1 cellular context compared by ENCODE assay signal in the genomic region with DNA sequence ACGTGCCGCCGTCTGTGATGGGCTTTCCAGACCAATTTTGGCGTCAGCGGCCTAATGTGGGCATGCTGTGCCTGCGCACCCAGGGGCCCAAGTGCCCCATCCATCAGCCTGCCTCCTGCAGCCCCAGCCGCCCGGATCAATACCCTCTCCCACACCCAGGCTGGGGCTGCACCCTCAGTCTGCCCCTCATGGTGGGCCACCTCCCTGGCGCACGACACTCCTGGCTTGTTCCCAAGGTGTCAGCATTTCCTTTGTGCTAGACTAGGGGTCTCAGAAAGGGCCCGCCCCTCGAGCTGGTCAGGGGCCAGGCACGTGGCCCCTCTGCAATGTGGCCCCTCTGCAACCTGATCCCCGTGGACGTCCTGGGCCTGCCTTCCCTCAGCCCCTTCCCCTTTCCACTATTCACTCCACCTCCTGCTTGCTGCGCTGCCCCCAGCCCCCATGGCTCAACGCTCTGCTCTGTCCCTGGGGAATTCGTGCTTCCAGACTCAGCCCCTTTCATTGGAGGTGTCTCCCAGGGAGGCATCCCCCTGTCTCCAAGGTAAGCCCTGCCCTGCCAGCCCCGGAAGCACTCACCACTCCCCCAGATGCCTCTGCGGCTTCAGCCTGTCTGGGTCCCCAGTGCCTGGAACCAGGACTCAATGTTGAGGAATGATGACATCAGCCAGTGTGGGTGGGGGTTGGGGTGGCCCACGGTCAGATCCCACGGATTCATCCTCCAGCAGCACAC.
TF ChIP-seq lines count a peak whose summit lies in the region.

No MANE protein-coding gene starts in this region.

TF ChIP-seq in K562, 482 proteins besides CTCF, POLR2A, EP300 and RAD21 (continued from another document):
- TF ChIP-seq, protein P1, sequence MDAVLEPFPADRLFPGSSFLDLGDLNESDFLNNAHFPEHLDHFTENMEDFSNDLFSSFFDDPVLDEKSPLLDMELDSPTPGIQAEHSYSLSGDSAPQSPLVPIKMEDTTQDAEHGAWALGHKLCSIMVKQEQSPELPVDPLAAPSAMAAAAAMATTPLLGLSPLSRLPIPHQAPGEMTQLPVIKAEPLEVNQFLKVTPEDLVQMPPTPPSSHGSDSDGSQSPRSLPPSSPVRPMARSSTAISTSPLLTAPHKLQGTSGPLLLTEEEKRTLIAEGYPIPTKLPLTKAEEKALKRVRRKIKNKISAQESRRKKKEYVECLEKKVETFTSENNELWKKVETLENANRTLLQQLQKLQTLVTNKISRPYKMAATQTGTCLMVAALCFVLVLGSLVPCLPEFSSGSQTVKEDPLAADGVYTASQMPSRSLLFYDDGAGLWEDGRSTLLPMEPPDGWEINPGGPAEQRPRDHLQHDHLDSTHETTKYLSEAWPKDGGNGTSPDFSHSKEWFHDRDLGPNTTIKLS (IDR thresholded peaks at IDR 0.05; ENCODE audit: borderline replicate concordance, low read depth), result no peak
- TF ChIP-seq ZNF444 (CRISPR knock-in tag; IDR thresholded peaks at IDR 0.05) (no peak), NR2C2 (CRISPR knock-in tag; IDR thresholded peaks at IDR 0.05) (no peak), NR2C2 (tag; IDR thresholded peaks at IDR 0.05) (no peak), POLR3A (IDR thresholded peaks at IDR 0.05; ENCODE audit: borderline replicate concordance, extremely low read depth, insufficient read depth, insufficient read length) (no peak), ATF7 (IDR thresholded peaks at IDR 0.05) (0 out of 2 replicates have a peak, but pooled peaks have one; percentile 20), STAT5B (CRISPR knock-in tag; IDR thresholded peaks at IDR 0.05) (no peak), ESRRA (IDR thresholded peaks at IDR 0.05; ENCODE audit: borderline replicate concordance, low read depth) (no peak), ZNF212 (CRISPR knock-in tag; IDR thresholded peaks at IDR 0.05) (no peak), ZBTB8A (IDR thresholded peaks at IDR 0.05; ENCODE audit: partially characterized antibody) (no peak)
- TF ChIP-seq, protein P2, sequence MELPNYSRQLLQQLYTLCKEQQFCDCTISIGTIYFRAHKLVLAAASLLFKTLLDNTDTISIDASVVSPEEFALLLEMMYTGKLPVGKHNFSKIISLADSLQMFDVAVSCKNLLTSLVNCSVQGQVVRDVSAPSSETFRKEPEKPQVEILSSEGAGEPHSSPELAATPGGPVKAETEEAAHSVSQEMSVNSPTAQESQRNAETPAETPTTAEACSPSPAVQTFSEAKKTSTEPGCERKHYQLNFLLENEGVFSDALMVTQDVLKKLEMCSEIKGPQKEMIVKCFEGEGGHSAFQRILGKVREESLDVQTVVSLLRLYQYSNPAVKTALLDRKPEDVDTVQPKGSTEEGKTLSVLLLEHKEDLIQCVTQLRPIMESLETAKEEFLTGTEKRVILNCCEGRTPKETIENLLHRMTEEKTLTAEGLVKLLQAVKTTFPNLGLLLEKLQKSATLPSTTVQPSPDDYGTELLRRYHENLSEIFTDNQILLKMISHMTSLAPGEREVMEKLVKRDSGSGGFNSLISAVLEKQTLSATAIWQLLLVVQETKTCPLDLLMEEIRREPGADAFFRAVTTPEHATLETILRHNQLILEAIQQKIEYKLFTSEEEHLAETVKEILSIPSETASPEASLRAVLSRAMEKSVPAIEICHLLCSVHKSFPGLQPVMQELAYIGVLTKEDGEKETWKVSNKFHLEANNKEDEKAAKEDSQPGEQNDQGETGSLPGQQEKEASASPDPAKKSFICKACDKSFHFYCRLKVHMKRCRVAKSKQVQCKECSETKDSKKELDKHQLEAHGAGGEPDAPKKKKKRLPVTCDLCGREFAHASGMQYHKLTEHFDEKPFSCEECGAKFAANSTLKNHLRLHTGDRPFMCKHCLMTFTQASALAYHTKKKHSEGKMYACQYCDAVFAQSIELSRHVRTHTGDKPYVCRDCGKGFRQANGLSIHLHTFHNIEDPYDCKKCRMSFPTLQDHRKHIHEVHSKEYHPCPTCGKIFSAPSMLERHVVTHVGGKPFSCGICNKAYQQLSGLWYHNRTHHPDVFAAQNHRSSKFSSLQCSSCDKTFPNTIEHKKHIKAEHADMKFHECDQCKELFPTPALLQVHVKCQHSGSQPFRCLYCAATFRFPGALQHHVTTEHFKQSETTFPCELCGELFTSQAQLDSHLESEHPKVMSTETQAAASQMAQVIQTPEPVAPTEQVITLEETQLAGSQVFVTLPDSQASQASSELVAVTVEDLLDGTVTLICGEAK (IDR thresholded peaks at IDR 0.05), result no peak
- TF ChIP-seq, protein P2 (CRISPR knock-in tag; IDR thresholded peaks at IDR 0.05), result no peak
- TF ChIP-seq, protein P3, sequence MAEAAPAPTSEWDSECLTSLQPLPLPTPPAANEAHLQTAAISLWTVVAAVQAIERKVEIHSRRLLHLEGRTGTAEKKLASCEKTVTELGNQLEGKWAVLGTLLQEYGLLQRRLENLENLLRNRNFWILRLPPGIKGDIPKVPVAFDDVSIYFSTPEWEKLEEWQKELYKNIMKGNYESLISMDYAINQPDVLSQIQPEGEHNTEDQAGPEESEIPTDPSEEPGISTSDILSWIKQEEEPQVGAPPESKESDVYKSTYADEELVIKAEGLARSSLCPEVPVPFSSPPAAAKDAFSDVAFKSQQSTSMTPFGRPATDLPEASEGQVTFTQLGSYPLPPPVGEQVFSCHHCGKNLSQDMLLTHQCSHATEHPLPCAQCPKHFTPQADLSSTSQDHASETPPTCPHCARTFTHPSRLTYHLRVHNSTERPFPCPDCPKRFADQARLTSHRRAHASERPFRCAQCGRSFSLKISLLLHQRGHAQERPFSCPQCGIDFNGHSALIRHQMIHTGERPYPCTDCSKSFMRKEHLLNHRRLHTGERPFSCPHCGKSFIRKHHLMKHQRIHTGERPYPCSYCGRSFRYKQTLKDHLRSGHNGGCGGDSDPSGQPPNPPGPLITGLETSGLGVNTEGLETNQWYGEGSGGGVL (CRISPR knock-in tag; IDR thresholded peaks at IDR 0.05), result no peak
- TF ChIP-seq, protein P4, sequence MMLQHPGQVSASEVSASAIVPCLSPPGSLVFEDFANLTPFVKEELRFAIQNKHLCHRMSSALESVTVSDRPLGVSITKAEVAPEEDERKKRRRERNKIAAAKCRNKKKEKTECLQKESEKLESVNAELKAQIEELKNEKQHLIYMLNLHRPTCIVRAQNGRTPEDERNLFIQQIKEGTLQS (IDR thresholded peaks at IDR 0.05), result peak; percentile 47
- TF ChIP-seq, protein P4 (CRISPR knock-in tag; conservative IDR thresholded peaks at IDR 0.05), result no peak
- TF ChIP-seq, protein P5, sequence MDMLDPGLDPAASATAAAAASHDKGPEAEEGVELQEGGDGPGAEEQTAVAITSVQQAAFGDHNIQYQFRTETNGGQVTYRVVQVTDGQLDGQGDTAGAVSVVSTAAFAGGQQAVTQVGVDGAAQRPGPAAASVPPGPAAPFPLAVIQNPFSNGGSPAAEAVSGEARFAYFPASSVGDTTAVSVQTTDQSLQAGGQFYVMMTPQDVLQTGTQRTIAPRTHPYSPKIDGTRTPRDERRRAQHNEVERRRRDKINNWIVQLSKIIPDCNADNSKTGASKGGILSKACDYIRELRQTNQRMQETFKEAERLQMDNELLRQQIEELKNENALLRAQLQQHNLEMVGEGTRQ (CRISPR knock-in tag; IDR thresholded peaks at IDR 0.05), result no peak
- TF ChIP-seq, protein P6, sequence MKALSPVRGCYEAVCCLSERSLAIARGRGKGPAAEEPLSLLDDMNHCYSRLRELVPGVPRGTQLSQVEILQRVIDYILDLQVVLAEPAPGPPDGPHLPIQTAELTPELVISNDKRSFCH (CRISPR knock-in tag; IDR thresholded peaks at IDR 0.05), result no peak
- TF ChIP-seq, protein P6 (tag; IDR thresholded peaks at IDR 0.05), result no peak
